ENCODE assay signal across 2 cellular contexts in genomic region chr9:129023908-129024233, GRCh38.
TF ChIP-seq lines count a peak whose summit lies in the region.

No MANE protein-coding gene starts in this region.

TF ChIP-seq in HEK293, 187 proteins besides CTCF, POLR2A, EP300 and RAD21:
- TF ChIP-seq PATZ1 (tag by site-specific recombination; IDR thresholded peaks at IDR 0.05) (0 out of 2 replicates have a peak, but pooled peaks have one; percentile 26), ZIC2 (tag by site-specific recombination; IDR thresholded peaks at IDR 0.05) (0 out of 2 replicates have a peak, but pooled peaks have one; percentile 26), ZNF629 (tag by site-specific recombination; IDR thresholded peaks at IDR 0.05) (0 out of 2 replicates have a peak, but pooled peaks have one; percentile 34), ZFP69B (tag by site-specific recombination; IDR thresholded peaks at IDR 0.05) (peak; percentile 8; the same call in 1 of the 2 replicates), ZNF514 (tag by site-specific recombination; IDR thresholded peaks at IDR 0.05) (no peak), ZNF501 (tag by site-specific recombination; IDR thresholded peaks at IDR 0.05) (no peak), ZSCAN16 (tag by site-specific recombination; IDR thresholded peaks at IDR 0.05) (no peak), ZNF664 (tag by site-specific recombination; IDR thresholded peaks at IDR 0.05) (no peak), ZBTB17 (tag by site-specific recombination; IDR thresholded peaks at IDR 0.05) (peak; percentile 73), ZNF600 (tag by site-specific recombination; IDR thresholded peaks at IDR 0.05) (peak; percentile 4; the same call in 1 of the 2 replicates)
- TF ChIP-seq, protein P1, sequence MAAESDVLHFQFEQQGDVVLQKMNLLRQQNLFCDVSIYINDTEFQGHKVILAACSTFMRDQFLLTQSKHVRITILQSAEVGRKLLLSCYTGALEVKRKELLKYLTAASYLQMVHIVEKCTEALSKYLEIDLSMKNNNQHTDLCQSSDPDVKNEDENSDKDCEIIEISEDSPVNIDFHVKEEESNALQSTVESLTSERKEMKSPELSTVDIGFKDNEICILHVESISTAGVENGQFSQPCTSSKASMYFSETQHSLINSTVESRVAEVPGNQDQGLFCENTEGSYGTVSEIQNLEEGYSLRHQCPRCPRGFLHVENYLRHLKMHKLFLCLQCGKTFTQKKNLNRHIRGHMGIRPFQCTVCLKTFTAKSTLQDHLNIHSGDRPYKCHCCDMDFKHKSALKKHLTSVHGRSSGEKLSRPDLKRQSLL (tag by site-specific recombination; IDR thresholded peaks at IDR 0.05) = peak; percentile 4; the same call in 1 of the 2 replicates

TF ChIP-seq in K562, 482 proteins besides CTCF, POLR2A, EP300 and RAD21:
- TF ChIP-seq BRF1 (IDR thresholded peaks at IDR 0.05; ENCODE audit: borderline replicate concordance, extremely low read depth, insufficient read length) (no peak), NRF1 (conservative IDR thresholded peaks at IDR 0.05 in 1 of 2, IDR thresholded peaks at IDR 0.05 in 1 of 2) (no peak; a peak in 1 of 4 replicates), MTA3 (IDR thresholded peaks at IDR 0.05; ENCODE audit: borderline replicate concordance) (no peak), PATZ1 (CRISPR knock-in tag; IDR thresholded peaks at IDR 0.05; ENCODE audit: borderline replicate concordance) (no peak), OTX1 (CRISPR knock-in tag; IDR thresholded peaks at IDR 0.05) (no peak), LARP7 (IDR thresholded peaks at IDR 0.05) (no peak), ZNF561 (CRISPR knock-in tag; conservative IDR thresholded peaks at IDR 0.05) (no peak), HDAC8 (tag; IDR thresholded peaks at IDR 0.05) (no peak), MBD2 (IDR thresholded peaks at IDR 0.05; ENCODE audit: borderline replicate concordance, low read depth) (no peak), NKRF (IDR thresholded peaks at IDR 0.05; ENCODE audit: borderline replicate concordance) (no peak), RHOXF2B (CRISPR knock-in tag; conservative IDR thresholded peaks at IDR 0.05) (no peak), ZNF444 (CRISPR knock-in tag; IDR thresholded peaks at IDR 0.05) (no peak), GTF2A2 (tag; IDR thresholded peaks at IDR 0.05) (no peak), TRIM28 (IDR thresholded peaks at IDR 0.05) (no peak; the same call in 1 of the 2 replicates)
- TF ChIP-seq, protein P2, sequence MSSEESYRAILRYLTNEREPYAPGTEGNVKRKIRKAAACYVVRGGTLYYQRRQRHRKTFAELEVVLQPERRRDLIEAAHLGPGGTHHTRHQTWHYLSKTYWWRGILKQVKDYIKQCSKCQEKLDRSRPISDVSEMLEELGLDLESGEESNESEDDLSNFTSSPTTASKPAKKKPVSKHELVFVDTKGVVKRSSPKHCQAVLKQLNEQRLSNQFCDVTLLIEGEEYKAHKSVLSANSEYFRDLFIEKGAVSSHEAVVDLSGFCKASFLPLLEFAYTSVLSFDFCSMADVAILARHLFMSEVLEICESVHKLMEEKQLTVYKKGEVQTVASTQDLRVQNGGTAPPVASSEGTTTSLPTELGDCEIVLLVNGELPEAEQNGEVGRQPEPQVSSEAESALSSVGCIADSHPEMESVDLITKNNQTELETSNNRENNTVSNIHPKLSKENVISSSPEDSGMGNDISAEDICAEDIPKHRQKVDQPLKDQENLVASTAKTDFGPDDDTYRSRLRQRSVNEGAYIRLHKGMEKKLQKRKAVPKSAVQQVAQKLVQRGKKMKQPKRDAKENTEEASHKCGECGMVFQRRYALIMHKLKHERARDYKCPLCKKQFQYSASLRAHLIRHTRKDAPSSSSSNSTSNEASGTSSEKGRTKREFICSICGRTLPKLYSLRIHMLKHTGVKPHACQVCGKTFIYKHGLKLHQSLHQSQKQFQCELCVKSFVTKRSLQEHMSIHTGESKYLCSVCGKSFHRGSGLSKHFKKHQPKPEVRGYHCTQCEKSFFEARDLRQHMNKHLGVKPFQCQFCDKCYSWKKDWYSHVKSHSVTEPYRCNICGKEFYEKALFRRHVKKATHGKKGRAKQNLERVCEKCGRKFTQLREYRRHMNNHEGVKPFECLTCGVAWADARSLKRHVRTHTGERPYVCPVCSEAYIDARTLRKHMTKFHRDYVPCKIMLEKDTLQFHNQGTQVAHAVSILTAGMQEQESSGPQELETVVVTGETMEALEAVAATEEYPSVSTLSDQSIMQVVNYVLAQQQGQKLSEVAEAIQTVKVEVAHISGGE (CRISPR knock-in tag; IDR thresholded peaks at IDR 0.05) = no peak
- TF ChIP-seq, protein P3, sequence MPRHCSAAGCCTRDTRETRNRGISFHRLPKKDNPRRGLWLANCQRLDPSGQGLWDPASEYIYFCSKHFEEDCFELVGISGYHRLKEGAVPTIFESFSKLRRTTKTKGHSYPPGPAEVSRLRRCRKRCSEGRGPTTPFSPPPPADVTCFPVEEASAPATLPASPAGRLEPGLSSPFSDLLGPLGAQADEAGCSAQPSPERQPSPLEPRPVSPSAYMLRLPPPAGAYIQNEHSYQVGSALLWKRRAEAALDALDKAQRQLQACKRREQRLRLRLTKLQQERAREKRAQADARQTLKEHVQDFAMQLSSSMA (CRISPR knock-in tag; IDR thresholded peaks at IDR 0.05) = no peak
